In genomic region chr7:12490105-12490688, GRCh38 we compare ENCODE assay signal across 8 cellular contexts.
A peak's percentile ranks its signal among the peaks of the same experiment; 100 is the strongest.
DNase-seq lines count a peak whose midpoint lies in the region; ATAC-seq and TF ChIP-seq lines count a peak whose summit lies in the region.

No MANE protein-coding gene starts in this region.

- no peak overlapping the region for H3K9ac ChIP-seq in NT2/D1 (ENCODE audit: insufficient read length, low read depth)
- no peak overlapping the region for H3K9ac ChIP-seq in parathyroid adenoma

- DNase-seq in DMS53 (lab: John Stamatoyannopoulos, UW) (peak; percentile 85), HT1080 (ENCODE audit: low read depth) (peak; percentile 22), NT2/D1 (ENCODE audit: low read depth, low spot score) (peak; percentile 9), dorsolateral prefrontal cortex (no peak), posterior vena cava (ENCODE audit: low spot score) (no peak)
- no peak for DNase-seq in activated T-cell treated with anti-CD3 and anti-CD28 coated beads, Interleukin-2, amount 50 U/mL, for 1 hour

- H3K36me3 ChIP-seq in NT2/D1 (ENCODE audit: insufficient read depth, insufficient read length, low read length): no peaks in the 10 kb centered on the region
- no peaks in the 10 kb centered on the region for H3K36me3 ChIP-seq in parathyroid adenoma (ENCODE audit: control insufficient read depth, insufficient read depth, low read length)

- H3K79me2 ChIP-seq in parathyroid adenoma: no peaks in the 10 kb centered on the region

- H3K27me3 ChIP-seq in NT2/D1 (ENCODE audit: insufficient read depth, insufficient read length) (no peaks in the 10 kb centered on the region), dorsolateral prefrontal cortex (peaks cover 0 to 4% (median 0%) of the 10 kb centered on the region in 45 donors), parathyroid adenoma (ENCODE audit: control insufficient read depth, insufficient read depth, low read length) (no peaks in the 10 kb centered on the region)

- ATAC-seq in GM21390 (IDR thresholded peaks at IDR 0.05; ENCODE audit: unreplicated experiment): peak; percentile 72

- H3K4me1 ChIP-seq in NT2/D1 (ENCODE audit: insufficient read depth, insufficient read length): no peaks in the 10 kb centered on the region
- no peaks in the 10 kb centered on the region for H3K4me1 ChIP-seq in parathyroid adenoma

- no peak overlapping the region for H3K4me2 ChIP-seq in parathyroid adenoma (ENCODE audit: low read length)

- H3K27ac ChIP-seq in dorsolateral prefrontal cortex: no peak overlapping the region
- no peak overlapping the region for H3K27ac ChIP-seq in parathyroid adenoma

- H2AFZ ChIP-seq in parathyroid adenoma: no peak overlapping the region

- H3K9me3 ChIP-seq in NT2/D1 (ENCODE audit: insufficient read depth, low read length) (peaks cover 6% of the 10 kb centered on the region; the same call in 1 of the 2 replicates), parathyroid adenoma (ENCODE audit: control insufficient read depth, low read length) (no peaks in the 10 kb centered on the region)

- H3K4me3 ChIP-seq in NT2/D1 (ENCODE audit: insufficient read length, low read depth) (no peak overlapping the region), dorsolateral prefrontal cortex (no peak overlapping the region), parathyroid adenoma (ENCODE audit: low read depth, low read length) (no peak overlapping the region)

- intact Hi-C loops in dorsolateral prefrontal cortex (cut with DNase I): loop anchor here (5.0 to 10.0 kb wide), 3 partner anchors 423 to 658 kb away; partner anchors contain the start of gene THSD7A (in 2 of the 2)
- intact Hi-C loops in posterior vena cava (cut with DNase I): no loop called here

- peak; percentile 11 to 80 (median 56) for TF ChIP-seq CTCF in dorsolateral prefrontal cortex (IDR thresholded peaks at IDR 0.05 in 54 of 56, conservative IDR thresholded peaks at IDR 0.05 in 2 of 56; ENCODE audit: low read depth in 1 of 56, partially characterized antibody in 56 of 56)
- TF ChIP-seq CTCF in parathyroid adenoma (IDR thresholded peaks at IDR 0.05): peak; percentile 53

Comparison
In these comparisons a context has a peak if more than half of its experiments do, and no peak if none do; other contexts are left out.
1. DNase-seq: peak in DMS53 (single experiment), HT1080 (single experiment) and NT2/D1 (single experiment); none in dorsolateral prefrontal cortex (0 of 10), activated T-cell treated with anti-CD3 and anti-CD28 coated beads, Interleukin-2, amount 50 U/mL, for 1 hour (single experiment) and posterior vena cava (single experiment).
2. intact Hi-C loops: an anchor here in dorsolateral prefrontal cortex (5.0 to 10.0 kb wide); none called in posterior vena cava.